ENCODE assay signal across 8 cellular contexts in genomic region chr1:155324041-155324716, GRCh38. TPM values are rescaled to one million over a fixed set of nuclear protein-coding genes. Genes with fewer than 3 reads are reported as not detected.
DNase-seq lines count a peak whose midpoint lies in the region; ATAC-seq and TF ChIP-seq lines count a peak whose summit lies in the region.

No MANE protein-coding gene starts in this region.

- intact Hi-C loops in uterus (cut with DNase I; ENCODE audit: low total_unique reads): loop anchor here (5.0 kb wide), 1 partner anchor 47 kb away; the partner anchor contains the start of gene HCN3

- peak overlapping the region; percentile 97 to 99 for H3K27ac ChIP-seq in right atrium auricular region
- H3K27ac ChIP-seq in uterus: peak overlapping the region; percentile 97 to 99

- H3K27me3 ChIP-seq in right atrium auricular region (no peaks in the 10 kb centered on the region), uterus (no peaks in the 10 kb centered on the region)

- H3K4me3 ChIP-seq in right atrium auricular region (peak overlapping the region; percentile 72 to 80), uterus (peak overlapping the region; percentile 72 to 86)

- H3K4me1 ChIP-seq in right atrium auricular region (peaks cover 0 to 46% of the 10 kb centered on the region in 2 donors), uterus (peaks cover 8 to 17% of the 10 kb centered on the region in 2 donors)

- H3K36me3 ChIP-seq in right atrium auricular region (peaks cover 17% of the 10 kb centered on the region), uterus (no peaks in the 10 kb centered on the region)

- no peaks in the 10 kb centered on the region for H3K9me3 ChIP-seq in right atrium auricular region
- no peaks in the 10 kb centered on the region for H3K9me3 ChIP-seq in uterus

- peak in 1 of 2 donors; percentile 80 for TF ChIP-seq POLR2A in uterus (IDR thresholded peaks at IDR 0.05)

- ATAC-seq in HG02885 (IDR thresholded peaks at IDR 0.05; ENCODE audit: poor library complexity, unreplicated experiment): peak; percentile 66

- DNase-seq in GM13977 (ENCODE audit: low spot score) (peak; percentile 97), NCI-H187 (lab: John Stamatoyannopoulos, UW) (peak; percentile 88 to 97), T-helper 2 cell (peak; percentile 78 to 94 (median 87)), anterior cingulate cortex (lab: John Stamatoyannopoulos, UW) (peak; percentile 38 to 96 (median 90)), right atrium auricular region (ENCODE audit: low spot score) (peak; percentile 98), pulmonary artery endothelial cell (ENCODE audit: low read depth, low spot score) (peak; percentile 79), uterus (peak; percentile 94 to 96)

- in situ Hi-C loops in GM13977 (cut with MboI; ENCODE audit: low pct_unique_long_range_greater_than_20kb, low sequenced_read_pairs, unreplicated experiment): no loop called here

- no peak for TF ChIP-seq CTCF in GM13977 (IDR thresholded peaks at IDR 0.05; ENCODE audit: extremely low read depth, insufficient read depth, missing control alignments)
- TF ChIP-seq CTCF in right atrium auricular region (IDR thresholded peaks at IDR 0.05): no peak
- peak in 2 of 4 experiments; percentile 2 to 16 for TF ChIP-seq CTCF in uterus (IDR thresholded peaks at IDR 0.05)

RNA-seq across cellular contexts. Expression of gene RUSC1, which starts 3.5 kb away (rescaled TPM):
- 10 to 100 TPM; 20.2 to 23.9 TPM for total RNA-seq in right atrium auricular region
- total RNA-seq in pulmonary artery endothelial cell: 10.8 and 21.2 TPM in 2 replicates
- 10 to 100 TPM; 13.8 to 49.1 (median 35.9) TPM for total RNA-seq in uterus

RNA-seq across cellular contexts. Expression of gene FDPS, which starts 15.5 kb away (rescaled TPM):
- total RNA-seq in right atrium auricular region: 10 to 100 TPM; 65.3 to 73.1 TPM
- total RNA-seq in pulmonary artery endothelial cell: 425 and 494 TPM in 2 replicates
- 100 to 1,000 TPM in 2 of 4 donors, 10 to 100 TPM in 2; 23.8 to 113 (median 99.6) TPM for total RNA-seq in uterus

RNA-seq across cellular contexts. Expression of gene PKLR, which starts 22.9 kb away (rescaled TPM):
- total RNA-seq in right atrium auricular region: not detected
- total RNA-seq in pulmonary artery endothelial cell: not detected in 2 replicates
- total RNA-seq in uterus: under 1 TPM in 1 of 4 donors, not detected in 3; 0.21 TPM

RNA-seq across cellular contexts. Expression of gene HCN3, which starts 46.9 kb away (rescaled TPM):
- total RNA-seq in right atrium auricular region (under 1 TPM; 0.35 to 0.41 TPM), pulmonary artery endothelial cell (0.40 and 0.53 TPM in 2 replicates), uterus (1 to 10 TPM in 2 of 4 donors, not detected in 2; 4.2 to 5.5 TPM)

RNA-seq across cellular contexts. Expression of gene CLK2, which starts 50.9 kb away (rescaled TPM):
- total RNA-seq in right atrium auricular region (10 to 100 TPM in 1 of 2 donors, 1 to 10 TPM in 1; 9.8 to 16.4 TPM), pulmonary artery endothelial cell (19.8 and 28.7 TPM in 2 replicates), uterus (10 to 100 TPM; 25.4 to 75.3 (median 39.3) TPM)

Comparison
In these comparisons a context has a peak if more than half of its experiments do, and no peak if none do; other contexts are left out.
1. Peak in every context shown above with its lines: DNase-seq, ATAC-seq, H3K4me3 ChIP-seq and H3K27ac ChIP-seq.